ENCODE assay signal across 25 cellular contexts in genomic region chr10:111107846-111108245, GRCh38. TPM values are rescaled to one million over a fixed set of nuclear protein-coding genes. Genes with fewer than 3 reads are reported as not detected.
A peak's percentile ranks its signal among the peaks of the same experiment; 100 is the strongest.
DNase-seq lines count a peak whose midpoint lies in the region; ATAC-seq, FAIRE-seq and TF ChIP-seq lines count a peak whose summit lies in the region.
"Had no signal": no experiment of that assay in that cellular context is flagged by ENCODE, and none has a peak within 500 bp of the region (broad histone marks: within the 10 kb centered on the region; RNA-seq: fewer than 3 reads in every experiment).

No MANE protein-coding gene starts in this region.

- H3K9ac ChIP-seq in liver (ENCODE audit: low read depth in 1 of 2, low read length in 2 of 2), result no peak overlapping the region
- no peak overlapping the region for H3K9ac ChIP-seq in HepG2 (ENCODE audit: insufficient read depth, low read depth, low read length)
- no peak overlapping the region for H3K9ac ChIP-seq in H1 (replicated peaks in 1 of 4; ENCODE audit: extremely low read depth in 1 of 4, low read depth in 3 of 4, low read length in 3 of 4)
- H3K9ac ChIP-seq: BLaER1 treated with 17β-estradiol and CSF1 and Interleukin-3, amounts not matched to agents 10 nM and 100 nM had no signal

- H2AK5ac ChIP-seq in H1 (ENCODE audit: low read depth, low read length), result peak overlapping the region; percentile 42; the same call in 1 of the 2 replicates

- TF ChIP-seq POLR2A in HepG2 (IDR thresholded peaks at IDR 0.05; ENCODE audit: insufficient read depth in 1 of 2, low read depth in 2 of 2, low read length in 2 of 2), result no peak
- TF ChIP-seq POLR2A in H1 (IDR thresholded peaks at IDR 0.05; ENCODE audit: control extremely low read depth in 1 of 2, low read depth in 2 of 2, low read length in 2 of 2), result no peak
- no peak for TF ChIP-seq POLR2A in GM12892 (IDR thresholded peaks at IDR 0.05; ENCODE audit: low read depth, low read length)

- no peak overlapping the region; the same call in 1 of the 2 replicates for H2BK15ac ChIP-seq in H1 (ENCODE audit: low read length)

- H3K79me2 ChIP-seq in HepG2 (ENCODE audit: insufficient read depth, low read length), result no peaks in the 10 kb centered on the region
- H3K79me2 ChIP-seq in H1 (ENCODE audit: control insufficient read depth in 1 of 2, insufficient read depth in 2 of 2, low read length in 2 of 2), result no peaks in the 10 kb centered on the region

- H3K23ac ChIP-seq in H1 (ENCODE audit: insufficient read length), result no peak overlapping the region

- POLR2A ChIA-PET in HepG2 (lab: Yijun Ruan, JAX), result no interaction called here
- POLR2A ChIA-PET in H1 (lab: Charles Lee; ENCODE audit: partially characterized antibody), result no interaction called here

- no peak for TF ChIP-seq EP300 in HepG2 (IDR thresholded peaks at IDR 0.05; ENCODE audit: low read depth in 2 of 2, low read length in 2 of 2)
- no peak for TF ChIP-seq EP300 in HepG2 (CRISPR knock-in tag; IDR thresholded peaks at IDR 0.05; ENCODE audit: borderline replicate concordance)
- no peak for TF ChIP-seq EP300 in H1 (IDR thresholded peaks at IDR 0.05; ENCODE audit: borderline replicate concordance in 1 of 2, low read depth in 2 of 2, low read length in 2 of 2)

- H3K4me1 ChIP-seq in liver (ENCODE audit: control insufficient read depth in 4 of 4, insufficient read depth in 4 of 4, low read length in 3 of 4) (peaks cover 0 to 13% (median 9%) of the 10 kb centered on the region in 4 donors), HepG2 (ENCODE audit: insufficient read depth, low read length) (no peaks in the 10 kb centered on the region), H1 (replicated peaks in 1 of 4; ENCODE audit: control insufficient read depth in 3 of 4, insufficient read depth in 4 of 4, low read length in 3 of 4) (peaks cover 0 to 5% (median 0%) of the 10 kb centered on the region in 4 experiments; a peak in 2 of 7 replicates)
- H3K4me1 ChIP-seq: A549; BE2C; BLaER1 treated with 17β-estradiol and CSF1 and Interleukin-3, amounts not matched to agents 10 nM and 100 nM had no signal

- H3K56ac ChIP-seq in H1 (replicated peaks; ENCODE audit: insufficient read length, low read depth, low read length), result no peak overlapping the region

- intact Hi-C loops in HepG2 (cut with micrococcal nuclease; ENCODE audit: unreplicated experiment), result no loop called here

- H3K27me3 ChIP-seq in liver (ENCODE audit: control insufficient read depth in 4 of 4, insufficient read depth in 4 of 4, low read length in 3 of 4) (no peaks in the 10 kb centered on the region), HepG2 (ENCODE audit: control insufficient read depth in 1 of 2, insufficient read depth in 2 of 2, low read length in 2 of 2) (no peaks in the 10 kb centered on the region; a peak in 1 of 5 replicates), H1 (replicated peaks in 1 of 4; ENCODE audit: control insufficient read depth in 3 of 4, extremely low read depth in 1 of 4, insufficient read depth in 3 of 4, low read length in 3 of 4) (no peaks in the 10 kb centered on the region; a peak in 1 of 7 replicates)
- H3K27me3 ChIP-seq: BE2C; BLaER1 treated with 17β-estradiol and CSF1 and Interleukin-3, amounts not matched to agents 10 nM and 100 nM had no signal

- H2BK5ac ChIP-seq in H1 (ENCODE audit: low read depth, low read length), result no peak overlapping the region

- H2AFZ ChIP-seq in HepG2 (ENCODE audit: low read length) (no peak overlapping the region), H1 (ENCODE audit: low read length) (0 out of 2 replicates have a peak overlapping the region, but pooled peaks have one; percentile 92)

- no TSS peak for BruUV-seq in HepG2 (replicated peaks; lab: Mats Ljungman, UMichigan)

- H4K20me1 ChIP-seq in HepG2 (ENCODE audit: insufficient read depth, low read length) (no peaks in the 10 kb centered on the region), H1 (replicated peaks in 1 of 2; ENCODE audit: control insufficient read depth in 1 of 2, insufficient read depth in 2 of 2, low read length in 2 of 2) (no peaks in the 10 kb centered on the region)
- H4K20me1 ChIP-seq: BLaER1 treated with 17β-estradiol and CSF1 and Interleukin-3, amounts not matched to agents 10 nM and 100 nM had no signal

- H3K14ac ChIP-seq in H1 (ENCODE audit: insufficient read length), result no peak overlapping the region

- no peak overlapping the region for H4K91ac ChIP-seq in H1 (replicated peaks; ENCODE audit: insufficient read length, low read length)

- H3K9me3 ChIP-seq in liver (ENCODE audit: control insufficient read depth in 4 of 4, low read length in 3 of 4) (no peaks in the 10 kb centered on the region), HepG2 (ENCODE audit: low read length) (no peaks in the 10 kb centered on the region), H1 (ENCODE audit: insufficient read depth in 2 of 2, low read depth in 1 of 2, low read length in 1 of 2) (no peaks in the 10 kb centered on the region; a peak in 1 of 4 replicates)
- H3K9me3 ChIP-seq: A549; BE2C; BLaER1 treated with 17β-estradiol and CSF1 and Interleukin-3, amounts not matched to agents 10 nM and 100 nM had no signal

- H2BK12ac ChIP-seq in H1 (ENCODE audit: low read depth, low read length), result no peak overlapping the region

- H4K5ac ChIP-seq in H1 (ENCODE audit: insufficient read length, low read depth, low read length), result no peak overlapping the region

- H3K79me1 ChIP-seq in H1 (ENCODE audit: low read depth, low read length), result no peaks in the 10 kb centered on the region

- TF ChIP-seq RAD21 in liver (IDR thresholded peaks at IDR 0.05), result no peak
- TF ChIP-seq RAD21 in HepG2 (CRISPR knock-in tag; IDR thresholded peaks at IDR 0.05), result no peak
- TF ChIP-seq RAD21 in H1 (IDR thresholded peaks at IDR 0.05 in 1 of 2, conservative IDR thresholded peaks at IDR 0.05 in 1 of 2; ENCODE audit: low read depth in 2 of 2, low read length in 2 of 2), result no peak

- H3K4ac ChIP-seq in H1 (replicated peaks; ENCODE audit: insufficient read length, low read depth, low read length), result no peak overlapping the region

- H3K4me2 ChIP-seq in HepG2 (ENCODE audit: low read depth, low read length) (no peak overlapping the region), H1 (ENCODE audit: insufficient read depth in 1 of 2, low read depth in 2 of 2, low read length in 2 of 2) (no peak overlapping the region)
- H3K4me2 ChIP-seq: A549; BLaER1 treated with 17β-estradiol and CSF1 and Interleukin-3, amounts not matched to agents 10 nM and 100 nM; GM23338 had no signal

- no peak overlapping the region for H3K18ac ChIP-seq in H1 (ENCODE audit: extremely low read depth, low read length)

- H3K36me3 ChIP-seq in liver (ENCODE audit: control insufficient read depth in 4 of 4, insufficient read depth in 3 of 4, low read depth in 1 of 4, low read length in 3 of 4) (no peaks in the 10 kb centered on the region), HepG2 (replicated peaks in 1 of 2; ENCODE audit: control insufficient read depth in 1 of 2, insufficient read depth in 2 of 2, low read length in 2 of 2) (no peaks in the 10 kb centered on the region), H1 (ENCODE audit: control insufficient read depth in 2 of 4, insufficient read depth in 4 of 4, low read length in 3 of 4) (no peaks in the 10 kb centered on the region)
- H3K36me3 ChIP-seq: BE2C; BLaER1 treated with 17β-estradiol and CSF1 and Interleukin-3, amounts not matched to agents 10 nM and 100 nM had no signal

- DNase-seq in HepG2 (ENCODE audit: low spot score) (no peak), H1 (ENCODE audit: low read depth in 1 of 2, low spot score in 2 of 2) (no peak), mesenteric fat pad (ENCODE audit: low spot score) (peak; percentile 57), GM12892 (ENCODE audit: insufficient read length) (no peak), OCI-M1 (lab: John Stamatoyannopoulos, UW) (no peak)
- DNase-seq: 8988T; ACHN; AML-193; BE2C; Calu3; CD4-positive, alpha-beta memory T cell; COR-L47; DMS53; DMS79 treated with DMSO at 0.1 percent for 48 hours; GF-D8; HCEC 1CT had no signal

- CTCF ChIA-PET in HepG2 (lab: Yijun Ruan, JAX; ENCODE audit: low intra/inter-chr PET ratio, low total read pairs), result no interaction called here
- CTCF ChIA-PET in H1 (lab: Charles Lee; ENCODE audit: partially characterized antibody), result interaction anchor here (0.9 to 11.3 kb wide), 12 partner anchors 10 to 119 kb away, joined by 3 to 83 read pairs (median 5); partner anchors contain the start of gene ADRA2A

- in situ Hi-C loops in HepG2 (cut with HindIII; ENCODE audit: extremely low pct_ligation_motif_present, low pct_unique_long_range_greater_than_20kb), result no loop called here

- H4K8ac ChIP-seq in H1 (ENCODE audit: extremely low read depth, insufficient read depth, low read length), result no peak overlapping the region

- H2BK120ac ChIP-seq in H1 (replicated peaks; ENCODE audit: low read depth, low read length), result no peak overlapping the region

- H3K4me3 ChIP-seq in liver (ENCODE audit: low read depth in 1 of 3, low read length in 3 of 3) (no peak overlapping the region), HepG2 (replicated peaks in 1 of 3; ENCODE audit: insufficient read depth in 1 of 3, low read depth in 2 of 3, low read length in 3 of 3) (no peak overlapping the region), H1 (ENCODE audit: extremely low read depth in 1 of 4, insufficient read depth in 2 of 4, low read depth in 3 of 4, low read length in 4 of 4) (no peak overlapping the region)
- H3K4me3 ChIP-seq: A549; BLaER1 treated with 17β-estradiol and CSF1 and Interleukin-3, amounts not matched to agents 10 nM and 100 nM; GM23338 had no signal

- no peaks in the 10 kb centered on the region for H3K23me2 ChIP-seq in H1 (ENCODE audit: low read depth, low read length)

- 61% methylated on average over 4 of the region's 4 CpGs for WGBS in liver
- WGBS in HepG2 (ENCODE audit: low lambda C conversion rate), result no CpG with 5 or more reads among the region's 4 CpGs
- 81% methylated on average over 4 of the region's 4 CpGs; no CpG with 5 or more reads in 1 of the 2 experiments for WGBS in H1 (ENCODE audit: extremely low coverage in 1 of 2, insufficient coverage in 1 of 2, insufficient read length in 1 of 2, insufficient replicate concordance in 2 of 2, low coverage in 1 of 2, low lambda C conversion rate in 2 of 2, missing lambda C conversion rate in 1 of 2), 2 experiments

- ATAC-seq in HepG2 (no peak), GM21717 (IDR thresholded peaks at IDR 0.05; ENCODE audit: unreplicated experiment) (no peak)
- ATAC-seq: A549 had no signal

- H3K27ac ChIP-seq in liver (ENCODE audit: low read depth in 1 of 2, low read length in 2 of 2) (no peak overlapping the region), HepG2 (ENCODE audit: extremely low read length, insufficient read depth, low read length) (no peak overlapping the region), H1 (ENCODE audit: low read depth, low read length) (no peak overlapping the region)
- H3K27ac ChIP-seq: A549; BLaER1 treated with 17β-estradiol and CSF1 and Interleukin-3, amounts not matched to agents 10 nM and 100 nM had no signal

- TF ChIP-seq CTCF in liver (IDR thresholded peaks at IDR 0.05; ENCODE audit: low read depth, low read length, missing input control) (no peak), HepG2 (CRISPR knock-in tag; IDR thresholded peaks at IDR 0.05) (no peak), H1 (IDR thresholded peaks at IDR 0.05; ENCODE audit: control extremely low read depth in 1 of 3, insufficient read depth in 1 of 3, low read depth in 1 of 3, low read length in 3 of 3) (no peak)

- H2BK20ac ChIP-seq in H1 (ENCODE audit: low read length), result no peak overlapping the region

- no peak for FAIRE-seq in HepG2 (lab: Jason Lieb, UNC)
- no peak for FAIRE-seq in H1 (lab: Jason Lieb, UNC)
- FAIRE-seq in GM12892 (lab: Jason Lieb, UNC), result no peak
- FAIRE-seq: GM12891, GM19239 had no signal

RNA-seq across cellular contexts. Expression of gene ADRA2A, which starts 31.0 kb away (rescaled TPM):
- total RNA-seq in liver (under 1 TPM; 0.19 to 0.50 TPM), HepG2 (2016; rRNA removed; fragmentation: Illumina TruSeq; extraction: Trizol) (not detected in 2 replicates), mesenteric fat pad (187 TPM)
- polyA plus RNA-seq in liver (under 1 TPM; 0.15 to 0.47 TPM), HepG2 (2011; rRNA removed) (0.01 TPM in 1 of 2 replicates, not detected in the other), H1 (2011; rRNA removed) (6.2 and 7.6 TPM in 2 replicates)
- not detected in 2 replicates for total RNA-seq in HepG2 (2016; cell fraction: cytosol; rRNA removed; fragmentation: Illumina TruSeq; extraction: Trizol; ENCODE audit: low read depth)
- not detected in 2 replicates for total RNA-seq in HepG2 (2016; cell fraction: insoluble cytoplasmic fraction; rRNA removed; fragmentation: Illumina TruSeq; extraction: Trizol)
- not detected in 2 replicates for total RNA-seq in HepG2 (2016; cell fraction: membrane; rRNA removed; fragmentation: Illumina TruSeq; extraction: Trizol)
- not detected in 2 replicates for total RNA-seq in HepG2 (2016; cell fraction: nucleus; rRNA removed; fragmentation: Illumina TruSeq; extraction: Trizol)
- 0.01 TPM in 1 of 2 replicates, not detected in the other for polyA plus RNA-seq in HepG2 (2011; cell fraction: cytosol; rRNA removed)
- polyA plus RNA-seq in HepG2 (2011; cell fraction: nucleus; rRNA removed), result 0.03 and 0.07 TPM in 2 replicates
- polyA plus RNA-seq in HepG2 (2012), result 0.03 TPM in 1 of 2 replicates, not detected in the other
- polyA plus RNA-seq in HepG2 (2016; cell fraction: cytosol; fragmentation: Illumina TruSeq; extraction: Trizol; ENCODE audit: low read depth), result not detected in 2 replicates
- polyA plus RNA-seq in HepG2 (2016; cell fraction: insoluble cytoplasmic fraction; fragmentation: Illumina TruSeq; extraction: Trizol; ENCODE audit: low read depth), result not detected in 2 replicates
- polyA plus RNA-seq in HepG2 (2016; cell fraction: membrane; fragmentation: Illumina TruSeq; extraction: Trizol; ENCODE audit: low read depth), result not detected in 2 replicates
- not detected in 2 replicates for polyA plus RNA-seq in HepG2 (2016; cell fraction: nucleus; fragmentation: Illumina TruSeq; extraction: Trizol; ENCODE audit: insufficient read depth, low read depth)
- 0.04 TPM in 1 of 2 replicates, not detected in the other for polyA minus RNA-seq in HepG2 (2011; rRNA and poly(A)+ RNA removed; ENCODE audit: low replicate concordance)
- not detected in 2 replicates for polyA minus RNA-seq in HepG2 (2011; cell fraction: cytosol; rRNA and poly(A)+ RNA removed)
- polyA minus RNA-seq in HepG2 (2011; cell fraction: nucleus; rRNA and poly(A)+ RNA removed), result not detected in 2 replicates
- total RNA-seq in H1 (2021; fragmentation: NEBNext Ultra II Directional; extraction: Animal tissue kit (Norgen Biotek cat#: 25700)), result 5.9 and 7.3 TPM in 2 replicates
- 3.6 TPM for polyA plus RNA-seq in H1 (2011; cell fraction: cytosol; rRNA removed)
- polyA plus RNA-seq in H1 (2011; cell fraction: nucleus; rRNA removed), result 4.1 TPM
- 3.0 to 5.4 TPM (median 4.6 TPM) in 4 replicates for polyA plus RNA-seq in H1 (2012, experiment 1 of 2)
- 4.8 TPM for polyA plus RNA-seq in H1 (2012, experiment 2 of 2)
- 1.8 TPM for polyA plus RNA-seq in H1 (2013, experiment 1 of 2)
- 1.4 TPM for polyA plus RNA-seq in H1 (2013, experiment 2 of 2)
- polyA minus RNA-seq in H1 (2011; rRNA and poly(A)+ RNA removed), result 3.2 and 4.5 TPM in 2 replicates
- 5.2 TPM for polyA minus RNA-seq in H1 (2011; cell fraction: cytosol; rRNA and poly(A)+ RNA removed)
- polyA minus RNA-seq in H1 (2011; cell fraction: nucleus; rRNA and poly(A)+ RNA removed), result 6.1 TPM
- not detected for polyA plus RNA-seq in GM12892 (2012; ENCODE audit: missing spikeins)
- total RNA-seq: CD4-positive, alpha-beta memory T cell; Daoy; G401 had no signal
- polyA plus RNA-seq: A549; CD4-positive, alpha-beta memory T cell had no signal

Comparison
In these comparisons a context has a peak if more than half of its experiments do, and no peak if none do; other contexts are left out.
1. RNA of gene ADRA2A, which starts 31.0 kb away (total RNA-seq): 187 TPM in mesenteric fat pad (single experiment); 5.9 to 7.3 TPM in H1, 0.19 to 0.50 TPM in liver and not detected in HepG2; every median in the first group is over 10 times any median in the second.